ENCODE assay signal across 1 cellular context in genomic region chr5:112420111-112420864, GRCh38.
TF ChIP-seq lines count a peak whose summit lies in the region.

No MANE protein-coding gene starts in this region.

TF ChIP-seq in H1, 55 proteins besides CTCF, POLR2A, EP300 and RAD21 (continued from another document):
- TF ChIP-seq CEBPB (IDR thresholded peaks at IDR 0.05; ENCODE audit: low read depth, low read length) (no peak), RBBP5 (IDR thresholded peaks at IDR 0.05; ENCODE audit: borderline replicate concordance, low read depth, low read length) (peak; percentile 26; the same call in 1 of the 2 replicates), HDAC2 (IDR thresholded peaks at IDR 0.05; ENCODE audit: borderline replicate concordance in 1 of 2, low read depth in 2 of 2, low read length in 2 of 2) (peak in 1 of 2 experiments; percentile 38; a peak in 1 of 4 replicates), TCF12 (IDR thresholded peaks at IDR 0.05; ENCODE audit: low read depth, low read length) (peak; percentile 65; the same call in 1 of the 2 replicates), SUZ12 (IDR thresholded peaks at IDR 0.05; ENCODE audit: low read length) (no peak), EGR1 (IDR thresholded peaks at IDR 0.05; ENCODE audit: borderline replicate concordance, low read depth, low read length) (0 out of 2 replicates have a peak, but pooled peaks have one; percentile 17), BACH1 (IDR thresholded peaks at IDR 0.05; ENCODE audit: low read length) (peak; percentile 67; the same call in 1 of the 2 replicates), MAFK (IDR thresholded peaks at IDR 0.05; ENCODE audit: low read depth, low read length) (no peak)
